8 cellular contexts compared by ENCODE assay signal in genomic region chr6:111057074-111057752, GRCh38. TPM values are rescaled to one million over a fixed set of nuclear protein-coding genes. Genes with fewer than 3 reads are reported as not detected.
A peak's percentile ranks its signal among the peaks of the same experiment; 100 is the strongest.
DNase-seq lines count a peak whose midpoint lies in the region; ATAC-seq and TF ChIP-seq lines count a peak whose summit lies in the region.

No MANE protein-coding gene starts in this region.

- H3K4me1 Mint-ChIP-seq in natural killer cell (no peaks in the 10 kb centered on the region), brain (peaks cover 5% of the 10 kb centered on the region)
- peaks cover 6 to 8% of the 10 kb centered on the region in 2 donors for H3K4me1 Mint-ChIP-seq in natural killer cell treated with Interleukin-12 subunit alpha and Interleukin-12 subunit beta and Interleukin-15 and Interleukin-18, amount 100 ng/mL, for 72 hours (ENCODE audit: low read depth in 2 of 2)

- DNase-seq in natural killer cell = no peak
- DNase-seq in natural killer cell treated with Interleukin-12 subunit alpha and Interleukin-12 subunit beta and Interleukin-15 and Interleukin-18, amount 100 ng/mL, for 72 hours (ENCODE audit: low spot score) = no peak
- DNase-seq in NOMO-1 treated with DMSO at 0.1 percent for 48 hours (lab: John Stamatoyannopoulos, UW; ENCODE audit: unreplicated experiment) = peak; percentile 37
- DNase-seq in left kidney (ENCODE audit: low read depth, low spot score) = peak; percentile 59
- DNase-seq in uterus = no peak

- H3K9me3 Mint-ChIP-seq in natural killer cell (no peaks in the 10 kb centered on the region), brain (peaks cover 0 to 9% (median 3%) of the 10 kb centered on the region in 5 experiments)
- H3K9me3 Mint-ChIP-seq in natural killer cell treated with Interleukin-12 subunit alpha and Interleukin-12 subunit beta and Interleukin-15 and Interleukin-18, amount 100 ng/mL, for 72 hours = peaks cover 4% of the 10 kb centered on the region

- TF ChIP-seq POLR2A in uterus (IDR thresholded peaks at IDR 0.05) = no peak

- no peak overlapping the region for H3K27ac ChIP-seq in uterus

- H3K4me3 Mint-ChIP-seq in natural killer cell = no peak overlapping the region
- no peak overlapping the region for H3K4me3 Mint-ChIP-seq in natural killer cell treated with Interleukin-12 subunit alpha and Interleukin-12 subunit beta and Interleukin-15 and Interleukin-18, amount 100 ng/mL, for 72 hours
- H3K4me3 Mint-ChIP-seq in brain = no peak overlapping the region

- no peaks in the 10 kb centered on the region for H3K36me3 ChIP-seq in uterus

- TF ChIP-seq CTCF in natural killer cell (IDR thresholded peaks at IDR 0.05) (peak; percentile 57), brain (conservative IDR thresholded peaks at IDR 0.05) (peak; percentile 56 to 75), uterus (IDR thresholded peaks at IDR 0.05) (peak; percentile 29 to 50 (median 40))

- no peaks in the 10 kb centered on the region for H3K27me3 ChIP-seq in uterus

- no peaks in the 10 kb centered on the region for H3K9me3 ChIP-seq in uterus

- no peaks in the 10 kb centered on the region for H3K4me1 ChIP-seq in uterus

- no peak overlapping the region for H3K27ac Mint-ChIP-seq in natural killer cell
- H3K27ac Mint-ChIP-seq in natural killer cell treated with Interleukin-12 subunit alpha and Interleukin-12 subunit beta and Interleukin-15 and Interleukin-18, amount 100 ng/mL, for 72 hours = no peak overlapping the region
- no peak overlapping the region for H3K27ac Mint-ChIP-seq in brain

- no peak overlapping the region for H3K4me3 ChIP-seq in uterus

- intact Hi-C loops in natural killer cell (cut with micrococcal nuclease) (loop anchor here (1.0 to 2.0 kb wide), 2 partner anchors 153 to 986 kb away; no protein-coding TSS in a partner anchor), uterus (cut with DNase I; ENCODE audit: low total_unique reads) (no loop called here)

- peaks cover 4 to 10% of the 10 kb centered on the region in 2 donors for H3K27me3 Mint-ChIP-seq in natural killer cell (ENCODE audit: low read depth in 2 of 2)
- H3K27me3 Mint-ChIP-seq in natural killer cell treated with Interleukin-12 subunit alpha and Interleukin-12 subunit beta and Interleukin-15 and Interleukin-18, amount 100 ng/mL, for 72 hours = peaks cover 17 to 35% of the 10 kb centered on the region in 2 donors
- H3K27me3 Mint-ChIP-seq in brain = no peaks in the 10 kb centered on the region

- H3K36me3 Mint-ChIP-seq in natural killer cell (no peaks in the 10 kb centered on the region), brain (no peaks in the 10 kb centered on the region)
- no peaks in the 10 kb centered on the region for H3K36me3 Mint-ChIP-seq in natural killer cell treated with Interleukin-12 subunit alpha and Interleukin-12 subunit beta and Interleukin-15 and Interleukin-18, amount 100 ng/mL, for 72 hours

- ATAC-seq in natural killer cell (peak in 2 of 3 donors; percentile 47 to 60), HG03432 (IDR thresholded peaks at IDR 0.05; ENCODE audit: unreplicated experiment) (peak; percentile 65), HG03378 (IDR thresholded peaks at IDR 0.05; ENCODE audit: unreplicated experiment) (no peak)
- no peak for ATAC-seq in natural killer cell treated with Interleukin-12 subunit alpha and Interleukin-12 subunit beta and Interleukin-15 and Interleukin-18, amount 100 ng/mL, for 72 hours

RNA-seq across cellular contexts. Expression of gene SLC16A10, which starts 30.1 kb away (rescaled TPM):
- total RNA-seq in natural killer cell (under 1 TPM; 0.05 to 0.53 (median 0.18) TPM), uterus (1 to 10 TPM in 2 of 4 donors, under 1 TPM in 1, not detected in 1; under 0.01 to 3.8 (median 1.2) TPM)
- total RNA-seq in natural killer cell treated with Interleukin-12 subunit alpha and Interleukin-12 subunit beta and Interleukin-15 and Interleukin-18, amount 100 ng/mL, for 72 hours = under 1 TPM; 0.48 to 0.59 TPM
- 1.6 TPM for polyA plus RNA-seq in brain (ENCODE audit: insufficient read depth, low read depth, low replicate concordance)

Comparison
In these comparisons a context has a peak if more than half of its experiments do, and no peak if none do; other contexts are left out.
1. ATAC-seq: peak in natural killer cell (2 of 3) and HG03432 (single experiment); none in natural killer cell treated with Interleukin-12 subunit alpha and Interleukin-12 subunit beta and Interleukin-15 and Interleukin-18, amount 100 ng/mL, for 72 hours (0 of 2) and HG03378 (single experiment).
2. DNase-seq: peak in NOMO-1 treated with DMSO at 0.1 percent for 48 hours (single experiment) and left kidney (single experiment); none in natural killer cell (single experiment), natural killer cell treated with Interleukin-12 subunit alpha and Interleukin-12 subunit beta and Interleukin-15 and Interleukin-18, amount 100 ng/mL, for 72 hours (single experiment) and uterus (0 of 2).
3. Peak in every context shown above with its lines, with median percentiles within 50 percentile points of each other: CTCF ChIP-seq.